In genomic region chr12:71063087-71063486, GRCh38 we compare ENCODE assay signal across 28 cellular contexts.
DNase-seq lines count a peak whose midpoint lies in the region; ATAC-seq, FAIRE-seq and TF ChIP-seq lines count a peak whose summit lies in the region.
"Had no signal": no experiment of that assay in that cellular context is flagged by ENCODE, and none has a peak within 500 bp of the region (broad histone marks: within the 10 kb centered on the region; RNA-seq: fewer than 3 reads in every experiment).

No MANE protein-coding gene starts in this region.

- H3K27me3 ChIP-seq in breast epithelium (no peaks in the 10 kb centered on the region), K562 (ENCODE audit: control insufficient read depth in 2 of 2, insufficient read depth in 2 of 2, low read length in 2 of 2) (no peaks in the 10 kb centered on the region; a peak in 1 of 5 replicates), GM23338 (ENCODE audit: insufficient read depth) (no peaks in the 10 kb centered on the region)
- H3K27me3 ChIP-seq: MG63, SJSA1 had no signal

- peaks cover 11% of the 10 kb centered on the region for H3K9me2 ChIP-seq in GM23338 (ENCODE audit: insufficient read depth)

- H3K4me3 Mint-ChIP-seq in MCF 10A (ENCODE audit: unreplicated experiment): no peak overlapping the region
- H3K4me3 Mint-ChIP-seq in activated naive CD4-positive, alpha-beta T cell treated with anti-CD3 and anti-CD28 coated beads for 36 hours: no peak overlapping the region
- no peak overlapping the region for H3K4me3 Mint-ChIP-seq in natural killer cell
- H3K4me3 Mint-ChIP-seq in GM23338: no peak overlapping the region

- H3K4me2 ChIP-seq in K562 (ENCODE audit: insufficient read depth, low read length) (no peak overlapping the region), GM23338 (no peak overlapping the region)
- H3K4me2 ChIP-seq: PC-9 had no signal

- H3K79me2 ChIP-seq in K562 (ENCODE audit: control insufficient read depth, insufficient read depth, low read length): no peaks in the 10 kb centered on the region
- no peaks in the 10 kb centered on the region for H3K79me2 ChIP-seq in GM23338 (replicated peaks; ENCODE audit: insufficient read depth)

- CTCF ChIA-PET in MCF 10A (lab: Yijun Ruan, JAX): no interaction called here
- CTCF ChIA-PET in K562 (lab: Yijun Ruan, JAX; ENCODE audit: low intra/inter-chr PET ratio): no interaction called here
- CTCF ChIA-PET in activated naive CD4-positive, alpha-beta T cell treated with anti-CD3 and anti-CD28 coated beads for 36 hours (lab: Charles Lee): no interaction called here

- no peak for FAIRE-seq in K562 (lab: Jason Lieb, UNC)
- FAIRE-seq: A204.1, GM12878, H54 had no signal

- ATAC-seq in K562 (no peak), natural killer cell (no peak), GM23338 (no peak)
- ATAC-seq: GM12878, Right ventricle myocardium inferior had no signal

- TF ChIP-seq EP300 in Ishikawa (IDR thresholded peaks at IDR 0.05; ENCODE audit: borderline replicate concordance) (no peak), K562 (IDR thresholded peaks at IDR 0.05; ENCODE audit: low read length) (no peak)

- BruUV-seq in MCF 10A (replicated peaks; lab: Mats Ljungman, UMichigan): no TSS peak
- no TSS peak for BruUV-seq in K562 (replicated peaks; lab: Mats Ljungman, UMichigan)

- intact Hi-C loops in MCF 10A (cut with micrococcal nuclease): no loop called here
- intact Hi-C loops in breast epithelium (cut with DNase I; ENCODE audit: low total_unique reads): loop anchor here (1.0 kb wide), 1 partner anchor 14 kb away; no protein-coding TSS in a partner anchor
- intact Hi-C loops in K562 (cut with micrococcal nuclease): no loop called here
- intact Hi-C loops in activated naive CD4-positive, alpha-beta T cell treated with anti-CD3 and anti-CD28 coated beads for 36 hours (cut with micrococcal nuclease): no loop called here
- intact Hi-C loops in natural killer cell (cut with micrococcal nuclease): no loop called here

- POLR2A ChIA-PET in MCF 10A (lab: Yijun Ruan, JAX): no interaction called here
- POLR2A ChIA-PET in K562 (lab: Yijun Ruan, JAX): no interaction called here

- H3K4me1 Mint-ChIP-seq in MCF 10A (ENCODE audit: insufficient read depth, unreplicated experiment) (no peaks in the 10 kb centered on the region), natural killer cell (no peaks in the 10 kb centered on the region), GM23338 (no peaks in the 10 kb centered on the region)
- H3K4me1 Mint-ChIP-seq in activated naive CD4-positive, alpha-beta T cell treated with anti-CD3 and anti-CD28 coated beads for 36 hours (ENCODE audit: low read depth): no peaks in the 10 kb centered on the region

- H3K4me3 ChIP-seq in breast epithelium: no peak overlapping the region
- H3K4me3 ChIP-seq in K562: no peak overlapping the region
- no peak overlapping the region for H3K4me3 ChIP-seq in GM23338
- H3K4me3 ChIP-seq: GM12878, MG63, PC-9, SJSA1 had no signal

- H3K4me1 ChIP-seq in breast epithelium (no peaks in the 10 kb centered on the region), K562 (replicated peaks in 1 of 2; ENCODE audit: control insufficient read depth in 2 of 2, insufficient read depth in 2 of 2, low read length in 2 of 2) (no peaks in the 10 kb centered on the region), GM23338 (ENCODE audit: insufficient read depth) (no peaks in the 10 kb centered on the region)
- H3K4me1 ChIP-seq: SJSA1 had no signal

- no peak overlapping the region for H3K9ac ChIP-seq in K562 (ENCODE audit: insufficient read depth in 1 of 2, low read depth in 2 of 2, low read length in 2 of 2)

- no peaks in the 10 kb centered on the region for H3K36me3 ChIP-seq in breast epithelium
- no peaks in the 10 kb centered on the region for H3K36me3 ChIP-seq in K562 (ENCODE audit: control insufficient read depth, insufficient read depth, low read length)
- no peaks in the 10 kb centered on the region for H3K36me3 ChIP-seq in GM23338 (ENCODE audit: insufficient read depth)
- H3K36me3 ChIP-seq: MG63, SJSA1 had no signal

- H3K27ac Mint-ChIP-seq in MCF 10A (ENCODE audit: low read depth, unreplicated experiment) (no peak overlapping the region), natural killer cell (no peak overlapping the region), GM23338 (no peak overlapping the region)
- H3K27ac Mint-ChIP-seq in activated naive CD4-positive, alpha-beta T cell treated with anti-CD3 and anti-CD28 coated beads for 36 hours: no peak overlapping the region

- TF ChIP-seq POLR2A in breast epithelium (IDR thresholded peaks at IDR 0.05) (no peak), K562 (conservative IDR thresholded peaks at IDR 0.05) (no peak)

- H3K27me3 Mint-ChIP-seq in MCF 10A (ENCODE audit: insufficient read depth, unreplicated experiment) (no peaks in the 10 kb centered on the region), natural killer cell (ENCODE audit: low read depth in 2 of 2) (no peaks in the 10 kb centered on the region), GM23338 (ENCODE audit: insufficient read depth, low read depth, poor library complexity) (no peaks in the 10 kb centered on the region)
- H3K27me3 Mint-ChIP-seq in activated naive CD4-positive, alpha-beta T cell treated with anti-CD3 and anti-CD28 coated beads for 36 hours (ENCODE audit: low read depth): no peaks in the 10 kb centered on the region

- H4K20me1 ChIP-seq in K562 (replicated peaks; ENCODE audit: control insufficient read depth, insufficient read depth, low read length): no peaks in the 10 kb centered on the region
- H4K20me1 ChIP-seq in GM23338 (replicated peaks; ENCODE audit: insufficient read depth): no peaks in the 10 kb centered on the region

- H3K9me3 Mint-ChIP-seq in MCF 10A (ENCODE audit: unreplicated experiment) (no peaks in the 10 kb centered on the region), natural killer cell (peaks cover 9 to 10% of the 10 kb centered on the region in 2 donors), GM23338 (no peaks in the 10 kb centered on the region)
- no peaks in the 10 kb centered on the region for H3K9me3 Mint-ChIP-seq in activated naive CD4-positive, alpha-beta T cell treated with anti-CD3 and anti-CD28 coated beads for 36 hours

- in situ Hi-C loops in K562 (cut with MboI): no loop called here

- H3K9me3 ChIP-seq in breast epithelium (no peaks in the 10 kb centered on the region), K562 (replicated peaks; ENCODE audit: control insufficient read depth, insufficient read depth, low read depth, low read length) (no peaks in the 10 kb centered on the region)
- H3K9me3 ChIP-seq: MG63, SJSA1 had no signal

- no peaks in the 10 kb centered on the region for H3F3A ChIP-seq in GM23338 (replicated peaks; ENCODE audit: low read depth)

- H2AFZ ChIP-seq in K562 (ENCODE audit: low read depth, low read length): no peak overlapping the region
- no peak overlapping the region for H2AFZ ChIP-seq in GM23338
- H2AFZ ChIP-seq: PC-9 had no signal

- DNase-seq in MCF 10A (ENCODE audit: unreplicated experiment) (peak; percentile 23), breast epithelium (ENCODE audit: low spot score in 2 of 2) (no peak), K562 (ENCODE audit: extremely low read depth in 1 of 4, low spot score in 3 of 4) (no peak), renal cortical epithelial cell (ENCODE audit: low read depth) (peak; percentile 9), natural killer cell (no peak), GM23338 (ENCODE audit: low spot score) (no peak)
- DNase-seq in activated naive CD4-positive, alpha-beta T cell treated with anti-CD3 and anti-CD28 coated beads for 36 hours: no peak
- DNase-seq: AML-193; DMS79; EL; GDM1; MG63; NCI-H1092; NCI-H1417 treated with DMSO at 0.1 percent for 48 hours; NCI-H187 treated with DMSO at 0.1 percent for 48 hours; NCI-H2107; NCI-H446 treated with DMSO at 0.1 percent for 48 hours; NCI-H526; NCI-H82; NK-92 treated with Interleukin-12 subunit alpha and Interleukin-12 subunit beta, amount 100 ng/mL, for 24 hours; PC-9; T-helper 2 cell had no signal

- H3K36me3 Mint-ChIP-seq in MCF 10A (ENCODE audit: insufficient read depth, unreplicated experiment): no peaks in the 10 kb centered on the region
- H3K36me3 Mint-ChIP-seq in activated naive CD4-positive, alpha-beta T cell treated with anti-CD3 and anti-CD28 coated beads for 36 hours (ENCODE audit: low read depth): no peaks in the 10 kb centered on the region
- no peaks in the 10 kb centered on the region for H3K36me3 Mint-ChIP-seq in natural killer cell
- H3K36me3 Mint-ChIP-seq in GM23338 (ENCODE audit: low read depth): no peaks in the 10 kb centered on the region

- no peak for TF ChIP-seq CTCF in MCF 10A (IDR thresholded peaks at IDR 0.05; ENCODE audit: unreplicated experiment)
- TF ChIP-seq CTCF in breast epithelium (IDR thresholded peaks at IDR 0.05): no peak
- no peak for TF ChIP-seq CTCF in K562 (IDR thresholded peaks at IDR 0.05 in 2 of 3, conservative IDR thresholded peaks at IDR 0.05 in 1 of 3; ENCODE audit: insufficient read depth in 2 of 3, low read depth in 1 of 3, low read length in 3 of 3)
- TF ChIP-seq CTCF in natural killer cell (IDR thresholded peaks at IDR 0.05): no peak
- no peak for TF ChIP-seq CTCF in GM23338 (conservative IDR thresholded peaks at IDR 0.05; ENCODE audit: low read depth in 2 of 2)

- 1% methylated on average over 7 of the region's 7 CpGs for WGBS in K562 (ENCODE audit: insufficient coverage, low coverage, missing lambda C conversion rate)

- no peak overlapping the region for H3K27ac ChIP-seq in breast epithelium
- H3K27ac ChIP-seq in K562 (ENCODE audit: extremely low read depth, low read depth, low read length): no peak overlapping the region
- H3K27ac ChIP-seq in GM23338 (ENCODE audit: low read depth): no peak overlapping the region
- H3K27ac ChIP-seq: PC-9, SJSA1 had no signal

- TF ChIP-seq RAD21 in Ishikawa (IDR thresholded peaks at IDR 0.05; ENCODE audit: low read depth) (no peak), K562 (CRISPR knock-in tag; conservative IDR thresholded peaks at IDR 0.05 in 1 of 2, IDR thresholded peaks at IDR 0.05 in 1 of 2) (no peak)

- no peaks in the 10 kb centered on the region for H3K9me1 ChIP-seq in K562 (ENCODE audit: control insufficient read depth, insufficient read depth, low read length)

TF ChIP-seq in Ishikawa, 13 proteins besides CTCF, POLR2A, EP300 and RAD21:
- TF ChIP-seq CREB1 (IDR thresholded peaks at IDR 0.05; ENCODE audit: low read depth) (no peak), CEBPB (IDR thresholded peaks at IDR 0.05) (0 out of 2 replicates have a peak, but pooled peaks have one; percentile 18)

TF ChIP-seq in K562, 482 proteins besides CTCF, POLR2A, EP300 and RAD21 (continues in another document):
- no peak for TF ChIP-seq U2AF1 (optimal IDR thresholded peaks at IDR 0.05; ENCODE audit: low read depth, low read length)
- no peak for TF ChIP-seq SIN3A (IDR thresholded peaks at IDR 0.05; ENCODE audit: borderline replicate concordance in 2 of 2, control insufficient read depth in 1 of 2, low read depth in 2 of 2, low read length in 2 of 2)
- peak; percentile 69 for TF ChIP-seq CEBPB (tag; IDR thresholded peaks at IDR 0.05)

TF ChIP-seq in GM23338, 12 proteins besides CTCF, POLR2A, EP300 and RAD21 (continues in another document):
- TF ChIP-seq CREB1 (CRISPR knock-in tag; IDR thresholded peaks at IDR 0.05; ENCODE audit: low read depth): no peak

Comparison
In these comparisons a context has a peak if more than half of its experiments do, and no peak if none do; other contexts are left out.
1. DNase-seq: peak in MCF 10A (single experiment) and renal cortical epithelial cell (single experiment); none in breast epithelium (0 of 2), K562 (0 of 4), activated naive CD4-positive, alpha-beta T cell treated with anti-CD3 and anti-CD28 coated beads for 36 hours (single experiment), natural killer cell (single experiment) and GM23338 (single experiment).